In genomic region chr1:31152181-31152768, GRCh38 we compare ENCODE assay signal across 9 cellular contexts.
DNase-seq lines count a peak whose midpoint lies in the region; ATAC-seq, FAIRE-seq and TF ChIP-seq lines count a peak whose summit lies in the region.
"Had no signal": no experiment of that assay in that cellular context is flagged by ENCODE, and none has a peak within 500 bp of the region (broad histone marks: within the 10 kb centered on the region; RNA-seq: fewer than 3 reads in every experiment).

No MANE protein-coding gene starts in this region.

- H3K4me1 Mint-ChIP-seq in activated T-cell treated with anti-CD3 and anti-CD28 coated beads, Interleukin-2, amount 50 U/mL, for 72 hours (ENCODE audit: low read depth): no peaks in the 10 kb centered on the region

- no peaks in the 10 kb centered on the region for H4K20me1 ChIP-seq in endothelial cell of umbilical vein (replicated peaks; ENCODE audit: control insufficient read depth, extremely low read depth, insufficient read depth, low read length)

- dilution Hi-C loops in endothelial cell of umbilical vein (cut with MboI; ENCODE audit: extremely low pct_ligation_motif_present, low sequenced_read_pairs): no loop called here

- H3K9me1 ChIP-seq in endothelial cell of umbilical vein (replicated peaks; ENCODE audit: control insufficient read depth, extremely low read depth, insufficient read depth, low read length): no peaks in the 10 kb centered on the region

- no peak for FAIRE-seq in endothelial cell of umbilical vein (lab: Jason Lieb, UNC)

- CTCF ChIA-PET in endothelial cell of umbilical vein (lab: Charles Lee): interaction anchor here (1.0 to 1.8 kb wide), 5 partner anchors 10 to 29 kb away, joined by 3 to 5 read pairs (median 3); no protein-coding TSS in a partner anchor

- no peaks in the 10 kb centered on the region for H3K27me3 Mint-ChIP-seq in activated T-cell treated with anti-CD3 and anti-CD28 coated beads, Interleukin-2, amount 50 U/mL, for 72 hours (ENCODE audit: low read depth)
- H3K27me3 Mint-ChIP-seq: stimulated activated naive B cell treated with anti-CD40 and anti-IgM and Interleukin-4, amounts not matched to agents 10 μg/mL and 1 μg/mL and 100 μg/mL, for 72 hours had no signal

- 81% methylated on average over 8 of the region's 8 CpGs for WGBS in prostate gland

- intact Hi-C loops in endothelial cell of umbilical vein (cut with micrococcal nuclease) (no loop called here), posterior cingulate gyrus (cut with DNase I) (no loop called here), prostate gland (cut with DNase I) (no loop called here)

- no peak overlapping the region for H3K4me2 ChIP-seq in endothelial cell of umbilical vein (ENCODE audit: insufficient read depth, low read length)

- peak overlapping the region; percentile 45 for H2AFZ ChIP-seq in endothelial cell of umbilical vein (ENCODE audit: low read depth, low read length)

- H3K79me2 ChIP-seq in endothelial cell of umbilical vein (ENCODE audit: control insufficient read depth, insufficient read depth, low read length): no peaks in the 10 kb centered on the region

- H3K4me3 ChIP-seq in GM12865 (ENCODE audit: low read depth, low read length): no peak overlapping the region
- H3K4me3 ChIP-seq in NB4 (ENCODE audit: low read depth, low read length): no peak overlapping the region
- no peak overlapping the region for H3K4me3 ChIP-seq in endothelial cell of umbilical vein (replicated peaks in 1 of 3; ENCODE audit: insufficient read depth in 1 of 3, low read depth in 1 of 3, low read length in 3 of 3)
- H3K4me3 ChIP-seq in prostate gland: no peak overlapping the region

- TF ChIP-seq CTCF in GM12865 (IDR thresholded peaks at IDR 0.05; ENCODE audit: insufficient read depth, low read depth, low read length, missing control alignments) (no peak), NB4 (IDR thresholded peaks at IDR 0.05; ENCODE audit: low read depth, low read length) (no peak), endothelial cell of umbilical vein (IDR thresholded peaks at IDR 0.05; ENCODE audit: extremely low read depth in 1 of 2, insufficient read depth in 1 of 2, low read depth in 1 of 2, low read length in 2 of 2) (no peak), prostate gland (IDR thresholded peaks at IDR 0.05) (no peak)

- DNase-seq in GM12865 (ENCODE audit: low read depth): peak; percentile 9
- peak; percentile 77 for DNase-seq in NB4 (ENCODE audit: low read depth)
- peak; percentile 14 for DNase-seq in endothelial cell of umbilical vein (ENCODE audit: low read depth, low spot score)
- DNase-seq in posterior cingulate gyrus: peak in 6 of 10 donors; percentile 13 to 82 (median 22)
- no peak for DNase-seq in prostate gland (ENCODE audit: low spot score)
- DNase-seq in activated T-cell treated with anti-CD3 and anti-CD28 coated beads, Interleukin-2, amount 50 U/mL, for 72 hours: no peak
- DNase-seq: stimulated activated naive B cell treated with anti-CD40 and anti-IgM and Interleukin-4, amounts not matched to agents 10 μg/mL and 1 μg/mL and 100 μg/mL, for 72 hours had no signal

- H3K36me3 Mint-ChIP-seq in activated T-cell treated with anti-CD3 and anti-CD28 coated beads, Interleukin-2, amount 50 U/mL, for 72 hours (ENCODE audit: insufficient read depth in 2 of 2): no peaks in the 10 kb centered on the region

- no TSS peak for BruUV-seq in endothelial cell of umbilical vein (replicated peaks; lab: Mats Ljungman, UMichigan)

- no peak overlapping the region for H3K9ac ChIP-seq in endothelial cell of umbilical vein (replicated peaks; ENCODE audit: extremely low read depth, insufficient read depth, low read length)

- no peak overlapping the region for H3K27ac Mint-ChIP-seq in activated T-cell treated with anti-CD3 and anti-CD28 coated beads, Interleukin-2, amount 50 U/mL, for 72 hours
- H3K27ac Mint-ChIP-seq: stimulated activated naive B cell treated with anti-CD40 and anti-IgM and Interleukin-4, amounts not matched to agents 10 μg/mL and 1 μg/mL and 100 μg/mL, for 72 hours had no signal

- H3K4me1 ChIP-seq in endothelial cell of umbilical vein (ENCODE audit: control insufficient read depth, extremely low read depth, insufficient read depth, low read length) (peaks cover 5% of the 10 kb centered on the region), prostate gland (replicated peaks) (no peaks in the 10 kb centered on the region)

- no peaks in the 10 kb centered on the region for H3K27me3 ChIP-seq in endothelial cell of umbilical vein (ENCODE audit: control insufficient read depth in 2 of 2, insufficient read depth in 2 of 2, low read length in 2 of 2)
- H3K27me3 ChIP-seq in prostate gland (replicated peaks; ENCODE audit: insufficient read depth): no peaks in the 10 kb centered on the region

- H3K27ac ChIP-seq in endothelial cell of umbilical vein (ENCODE audit: insufficient read depth, low read depth, low read length): no peak overlapping the region
- H3K27ac ChIP-seq in prostate gland: no peak overlapping the region

- H3K9me3 ChIP-seq in endothelial cell of umbilical vein (replicated peaks; ENCODE audit: control insufficient read depth, insufficient read depth, low read length) (no peaks in the 10 kb centered on the region), prostate gland (no peaks in the 10 kb centered on the region)

- ATAC-seq in HG03571 (IDR thresholded peaks at IDR 0.05; ENCODE audit: unreplicated experiment): no peak
- ATAC-seq in activated T-cell treated with anti-CD3 and anti-CD28 coated beads, Interleukin-2, amount 50 U/mL, for 72 hours (replicated peaks in 1 of 2): no peak
- no peak for ATAC-seq in HG02938 (IDR thresholded peaks at IDR 0.05; ENCODE audit: unreplicated experiment)
- ATAC-seq: stimulated activated naive B cell treated with anti-CD40 and anti-IgM and Interleukin-4, amounts not matched to agents 10 μg/mL and 1 μg/mL and 100 μg/mL, for 72 hours had no signal

- TF ChIP-seq POLR2A in NB4 (IDR thresholded peaks at IDR 0.05; ENCODE audit: extremely low read depth, insufficient read length): no peak
- TF ChIP-seq POLR2A in endothelial cell of umbilical vein (IDR thresholded peaks at IDR 0.05; ENCODE audit: low read depth, low read length): no peak
- no peak for TF ChIP-seq POLR2A in prostate gland (IDR thresholded peaks at IDR 0.05)

- no peak overlapping the region for H3K4me3 Mint-ChIP-seq in activated T-cell treated with anti-CD3 and anti-CD28 coated beads, Interleukin-2, amount 50 U/mL, for 72 hours
- H3K4me3 Mint-ChIP-seq: stimulated activated naive B cell treated with anti-CD40 and anti-IgM and Interleukin-4, amounts not matched to agents 10 μg/mL and 1 μg/mL and 100 μg/mL, for 72 hours had no signal

- H3K9me3 Mint-ChIP-seq in activated T-cell treated with anti-CD3 and anti-CD28 coated beads, Interleukin-2, amount 50 U/mL, for 72 hours: no peaks in the 10 kb centered on the region
- H3K9me3 Mint-ChIP-seq: stimulated activated naive B cell treated with anti-CD40 and anti-IgM and Interleukin-4, amounts not matched to agents 10 μg/mL and 1 μg/mL and 100 μg/mL, for 72 hours had no signal

- POLR2A ChIA-PET in endothelial cell of umbilical vein (lab: Charles Lee): no interaction called here

- H3K36me3 ChIP-seq in endothelial cell of umbilical vein (ENCODE audit: control insufficient read depth in 2 of 2, extremely low read depth in 1 of 2, insufficient read depth in 2 of 2, low read length in 2 of 2) (no peaks in the 10 kb centered on the region), prostate gland (no peaks in the 10 kb centered on the region)

TF ChIP-seq in endothelial cell of umbilical vein, 7 proteins besides CTCF, POLR2A, EP300 and RAD21:
- TF ChIP-seq MAX (IDR thresholded peaks at IDR 0.05; ENCODE audit: insufficient read depth, insufficient read length) (no peak), POLR2AphosphoS5 (IDR thresholded peaks at IDR 0.05; ENCODE audit: insufficient read depth, low read depth, low read length) (no peak), EZH2 (IDR thresholded peaks at IDR 0.05; ENCODE audit: borderline replicate concordance, low read depth, low read length, severe bottlenecking) (no peak), JUN (IDR thresholded peaks at IDR 0.05; ENCODE audit: borderline replicate concordance, insufficient read depth, insufficient read length, low read depth) (no peak), FOS (IDR thresholded peaks at IDR 0.05; ENCODE audit: borderline replicate concordance, insufficient read depth, low read length) (no peak), GATA2 (IDR thresholded peaks at IDR 0.05; ENCODE audit: insufficient read depth, insufficient read length, low read depth, low read length) (no peak), MYC (IDR thresholded peaks at IDR 0.05; ENCODE audit: low read depth, low read length) (no peak)

Comparison
In these comparisons a context has a peak if more than half of its experiments do, and no peak if none do; other contexts are left out.
1. DNase-seq: peak in GM12865 (single experiment), NB4 (single experiment), endothelial cell of umbilical vein (single experiment) and posterior cingulate gyrus (6 of 10); none in prostate gland (single experiment) and activated T-cell treated with anti-CD3 and anti-CD28 coated beads, Interleukin-2, amount 50 U/mL, for 72 hours (0 of 2).